8 cellular contexts compared by ENCODE assay signal in the genomic region with DNA sequence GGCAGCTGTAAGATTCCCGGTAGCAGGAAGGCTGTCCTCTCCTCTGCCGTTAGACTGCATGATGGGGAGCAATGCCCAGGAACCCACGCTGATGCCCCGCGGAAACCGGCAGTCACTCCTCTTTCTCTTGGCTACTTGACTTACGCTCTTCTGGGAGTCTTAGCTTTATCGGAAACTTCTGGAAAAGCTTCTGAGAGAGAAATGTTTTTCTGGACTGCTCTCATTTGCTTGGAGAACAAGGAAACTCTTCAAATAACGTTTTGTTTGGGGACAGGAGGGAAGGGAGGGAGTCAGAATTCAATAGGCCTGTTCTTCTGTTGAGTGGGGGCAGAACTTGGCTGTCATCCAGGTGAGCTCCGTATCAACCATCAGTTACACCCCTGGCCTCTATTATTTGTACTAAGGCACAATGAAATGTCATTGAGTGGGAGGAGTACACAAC.
DNase-seq lines count a peak whose midpoint lies in the region; ATAC-seq, FAIRE-seq and TF ChIP-seq lines count a peak whose summit lies in the region.

No MANE protein-coding gene starts in this region.

- peaks cover 42% of the 10 kb centered on the region for H3K4me1 Mint-ChIP-seq in WTC11

- H3K4me3 ChIP-seq in A549, result no peak overlapping the region

- intact Hi-C loops in posterior cingulate gyrus (cut with DNase I), result loop anchor here (5.0 kb wide), 2 partner anchors 52 to 142 kb away; no protein-coding TSS in a partner anchor

- POLR2A ChIA-PET in A549 (lab: Yijun Ruan, JAX) (interaction anchor here (2.2 kb wide), 1 partner anchor 181 kb away, joined by 11 read pairs; no protein-coding TSS in a partner anchor), WTC11 (lab: Charles Lee) (interaction anchor here (0.5 kb wide), 1 partner anchor 1316 kb away, joined by 3 read pairs; no protein-coding TSS in a partner anchor)

- peak in 1 of 2 experiments; percentile 37 for DNase-seq in A549 (ENCODE audit: low read depth in 1 of 2, low spot score in 1 of 2)
- peak; percentile 42 for DNase-seq in LoVo (ENCODE audit: low spot score)
- no peak for DNase-seq in WTC11 (ENCODE audit: low spot score)
- peak; percentile 97 for DNase-seq in globus pallidus (ENCODE audit: low spot score)
- peak in 9 of 10 donors; percentile 54 to 93 (median 72) for DNase-seq in posterior cingulate gyrus
- DNase-seq in stimulated activated naive CD4-positive, alpha-beta T cell (lab: John Stamatoyannopoulos, UW), result no peak
- DNase-seq in AG08396 (ENCODE audit: low spot score), result no peak

- peak overlapping the region; percentile 18; the same call in 1 of the 2 replicates for H3K27ac Mint-ChIP-seq in WTC11

- peak overlapping the region; percentile 66 for H3K4me3 Mint-ChIP-seq in WTC11

- H3K9me3 Mint-ChIP-seq in WTC11, result no peaks in the 10 kb centered on the region

- no peak for FAIRE-seq in A549 (lab: Jason Lieb, UNC)

- peak overlapping the region; percentile 71 for H3K4me2 ChIP-seq in A549

- H3K36me3 Mint-ChIP-seq in WTC11, result no peaks in the 10 kb centered on the region

- TF ChIP-seq CTCF in A549 (IDR thresholded peaks at IDR 0.05) (no peak), WTC11 (IDR thresholded peaks at IDR 0.05) (no peak)

- H3K4me1 ChIP-seq in A549, result peaks cover 46% of the 10 kb centered on the region

- no peak for TF ChIP-seq POLR2A in A549 (IDR thresholded peaks at IDR 0.05; ENCODE audit: low read length)

- no peak for TF ChIP-seq EP300 in A549 (IDR thresholded peaks at IDR 0.05)

- peak overlapping the region; percentile 69 to 77 for H3K27ac ChIP-seq in A549

- ATAC-seq in A549 (peak in 1 of 2 experiments; percentile 36; a peak in 3 of 6 replicates), WTC11 (peak; percentile 11), HG03159 (IDR thresholded peaks at IDR 0.05; ENCODE audit: unreplicated experiment) (no peak)

- CTCF ChIA-PET in A549 (lab: Yijun Ruan, JAX) (interaction anchor here (0.8 to 1.2 kb wide), 2 partner anchors 11 to 182 kb away, joined by 3 read pairs; a partner anchor contains a TSS), WTC11 (lab: Charles Lee) (no interaction called here)

- TF ChIP-seq RAD21 in A549 (conservative IDR thresholded peaks at IDR 0.05 in 1 of 2, IDR thresholded peaks at IDR 0.05 in 1 of 2), result no peak

- peaks cover 2% of the 10 kb centered on the region; the same call in 1 of the 2 replicates for H3K27me3 Mint-ChIP-seq in WTC11 (ENCODE audit: low read depth)

- H3K9me3 ChIP-seq in A549, result no peaks in the 10 kb centered on the region; the same call in 2 of the 3 replicates

- 58% methylated on average over 10 of the region's 10 CpGs for WGBS in A549 (ENCODE audit: missing lambda C conversion rate)

TF ChIP-seq in A549, 52 proteins besides CTCF, POLR2A, EP300 and RAD21 (continues in another document):
- TF ChIP-seq, protein P1, sequence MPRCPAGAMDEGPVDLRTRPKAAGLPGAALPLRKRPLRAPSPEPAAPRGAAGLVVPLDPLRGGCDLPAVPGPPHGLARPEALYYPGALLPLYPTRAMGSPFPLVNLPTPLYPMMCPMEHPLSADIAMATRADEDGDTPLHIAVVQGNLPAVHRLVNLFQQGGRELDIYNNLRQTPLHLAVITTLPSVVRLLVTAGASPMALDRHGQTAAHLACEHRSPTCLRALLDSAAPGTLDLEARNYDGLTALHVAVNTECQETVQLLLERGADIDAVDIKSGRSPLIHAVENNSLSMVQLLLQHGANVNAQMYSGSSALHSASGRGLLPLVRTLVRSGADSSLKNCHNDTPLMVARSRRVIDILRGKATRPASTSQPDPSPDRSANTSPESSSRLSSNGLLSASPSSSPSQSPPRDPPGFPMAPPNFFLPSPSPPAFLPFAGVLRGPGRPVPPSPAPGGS (IDR thresholded peaks at IDR 0.05), result no peak
- no peak for TF ChIP-seq CEBPB (IDR thresholded peaks at IDR 0.05)
- TF ChIP-seq, protein P2, sequence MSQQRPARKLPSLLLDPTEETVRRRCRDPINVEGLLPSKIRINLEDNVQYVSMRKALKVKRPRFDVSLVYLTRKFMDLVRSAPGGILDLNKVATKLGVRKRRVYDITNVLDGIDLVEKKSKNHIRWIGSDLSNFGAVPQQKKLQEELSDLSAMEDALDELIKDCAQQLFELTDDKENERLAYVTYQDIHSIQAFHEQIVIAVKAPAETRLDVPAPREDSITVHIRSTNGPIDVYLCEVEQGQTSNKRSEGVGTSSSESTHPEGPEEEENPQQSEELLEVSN (IDR thresholded peaks at IDR 0.05; ENCODE audit: borderline replicate concordance, low read depth), result no peak
- TF ChIP-seq FOSB (CRISPR knock-in tag; IDR thresholded peaks at IDR 0.05), result no peak
- TF ChIP-seq RARB (CRISPR knock-in tag; IDR thresholded peaks at IDR 0.05), result no peak
- no peak for TF ChIP-seq KDM5A (IDR thresholded peaks at IDR 0.05)
- TF ChIP-seq CBX8 (IDR thresholded peaks at IDR 0.05), result no peak
- TF ChIP-seq FOSL2 (IDR thresholded peaks at IDR 0.05), result no peak
- no peak for TF ChIP-seq FOSL2 (CRISPR knock-in tag; IDR thresholded peaks at IDR 0.05)
- TF ChIP-seq RNF2 (IDR thresholded peaks at IDR 0.05; ENCODE audit: borderline replicate concordance, low read depth), result no peak
- TF ChIP-seq, protein P3, sequence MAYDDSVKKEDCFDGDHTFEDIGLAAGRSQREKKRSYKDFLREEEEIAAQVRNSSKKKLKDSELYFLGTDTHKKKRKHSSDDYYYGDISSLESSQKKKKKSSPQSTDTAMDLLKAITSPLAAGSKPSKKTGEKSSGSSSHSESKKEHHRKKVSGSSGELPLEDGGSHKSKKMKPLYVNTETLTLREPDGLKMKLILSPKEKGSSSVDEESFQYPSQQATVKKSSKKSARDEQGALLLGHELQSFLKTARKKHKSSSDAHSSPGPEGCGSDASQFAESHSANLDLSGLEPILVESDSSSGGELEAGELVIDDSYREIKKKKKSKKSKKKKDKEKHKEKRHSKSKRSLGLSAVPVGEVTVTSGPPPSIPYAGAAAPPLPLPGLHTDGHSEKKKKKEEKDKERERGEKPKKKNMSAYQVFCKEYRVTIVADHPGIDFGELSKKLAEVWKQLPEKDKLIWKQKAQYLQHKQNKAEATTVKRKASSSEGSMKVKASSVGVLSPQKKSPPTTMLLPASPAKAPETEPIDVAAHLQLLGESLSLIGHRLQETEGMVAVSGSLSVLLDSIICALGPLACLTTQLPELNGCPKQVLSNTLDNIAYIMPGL (CRISPR knock-in tag; IDR thresholded peaks at IDR 0.05; ENCODE audit: borderline replicate concordance), result no peak

TF ChIP-seq in WTC11, 78 proteins besides CTCF, POLR2A, EP300 and RAD21:
- TF ChIP-seq, protein P3 (CRISPR knock-in tag; IDR thresholded peaks at IDR 0.05), result no peak
- no peak for TF ChIP-seq CREB1 (CRISPR knock-in tag; IDR thresholded peaks at IDR 0.05)
- TF ChIP-seq SOX15 (CRISPR knock-in tag; IDR thresholded peaks at IDR 0.05), result no peak

Comparison
In these comparisons a context has a peak if more than half of its experiments do, and no peak if none do; other contexts are left out.
1. DNase-seq: peak in LoVo (single experiment), globus pallidus (single experiment) and posterior cingulate gyrus (9 of 10); none in WTC11 (single experiment), stimulated activated naive CD4-positive, alpha-beta T cell (0 of 6) and AG08396 (single experiment).